33 cellular contexts compared by ENCODE assay signal in the genomic region with DNA sequence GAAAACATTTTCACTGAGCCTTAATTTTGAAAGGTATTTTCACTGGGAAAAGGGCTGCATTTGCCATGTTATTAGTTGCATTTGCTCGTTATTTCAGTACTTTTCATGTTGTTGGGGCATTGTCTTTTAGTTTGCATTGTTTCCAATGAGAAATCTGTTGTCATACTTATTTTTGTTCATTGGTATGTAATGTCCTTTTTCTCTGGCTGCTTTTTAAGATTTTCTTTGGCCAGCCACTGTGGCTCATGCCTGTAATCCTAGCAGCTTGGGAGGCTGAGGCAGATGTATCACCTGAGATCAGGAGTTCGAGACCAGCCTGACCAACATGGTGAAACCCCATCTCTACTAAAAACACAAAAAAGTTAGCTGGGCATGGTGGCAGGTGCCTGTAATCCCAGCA.
A peak's percentile ranks its signal among the peaks of the same experiment; 100 is the strongest.
DNase-seq lines count a peak whose midpoint lies in the region; ATAC-seq, FAIRE-seq and TF ChIP-seq lines count a peak whose summit lies in the region.
"Had no signal": no experiment of that assay in that cellular context is flagged by ENCODE, and none has a peak within 500 bp of the region (broad histone marks: within the 10 kb centered on the region; RNA-seq: fewer than 3 reads in every experiment).

No MANE protein-coding gene starts in this region.

- no peak for TF ChIP-seq POLR2A in HepG2 (IDR thresholded peaks at IDR 0.05; ENCODE audit: insufficient read depth in 1 of 2, low read depth in 2 of 2, low read length in 2 of 2)
- no peak for TF ChIP-seq POLR2A in right lobe of liver (IDR thresholded peaks at IDR 0.05)

- 53% methylated on average over 2 of the region's 2 CpGs for WGBS in HepG2 (ENCODE audit: low lambda C conversion rate)
- WGBS in right lobe of liver (ENCODE audit: insufficient coverage, low coverage, low lambda C conversion rate, missing lambda C conversion rate), result 58% methylated on average over 2 of the region's 2 CpGs

- no peak for TF ChIP-seq CTCF in HepG2 (CRISPR knock-in tag; IDR thresholded peaks at IDR 0.05)
- TF ChIP-seq CTCF in right lobe of liver (IDR thresholded peaks at IDR 0.05), result no peak
- TF ChIP-seq CTCF in WTC11 (IDR thresholded peaks at IDR 0.05), result no peak

- TF ChIP-seq EP300 in HepG2 (IDR thresholded peaks at IDR 0.05; ENCODE audit: low read depth in 2 of 2, low read length in 2 of 2), result no peak
- TF ChIP-seq EP300 in HepG2 (CRISPR knock-in tag; IDR thresholded peaks at IDR 0.05; ENCODE audit: borderline replicate concordance), result no peak

- POLR2A ChIA-PET in HepG2 (lab: Yijun Ruan, JAX), result no interaction called here
- POLR2A ChIA-PET in WTC11 (lab: Charles Lee), result no interaction called here

- BruUV-seq in HepG2 (replicated peaks; lab: Mats Ljungman, UMichigan), result no TSS peak

- H2AFZ ChIP-seq in HepG2 (ENCODE audit: low read length), result no peak overlapping the region

- ATAC-seq in HepG2 (no peak), right lobe of liver (no peak), WTC11 (no peak)
- ATAC-seq in activated T-cell treated with anti-CD3 and anti-CD28 coated beads, Interleukin-2, amount 50 U/mL, for 72 hours (replicated peaks in 1 of 2), result no peak
- ATAC-seq: A549; CD8-positive, alpha-beta T cell had no signal

- no peak for FAIRE-seq in HepG2 (lab: Jason Lieb, UNC)
- FAIRE-seq: A204.1, A549, D721Med had no signal

- peaks cover 22% of the 10 kb centered on the region for H3K9me3 Mint-ChIP-seq in WTC11
- H3K9me3 Mint-ChIP-seq in activated T-cell treated with anti-CD3 and anti-CD28 coated beads, Interleukin-2, amount 50 U/mL, for 72 hours, result peaks cover 2% of the 10 kb centered on the region in 2 donors

- intact Hi-C loops in HepG2 (cut with micrococcal nuclease; ENCODE audit: unreplicated experiment) (no loop called here), right lobe of liver (cut with DNase I) (no loop called here)

- H3K27ac Mint-ChIP-seq in WTC11, result no peak overlapping the region
- H3K27ac Mint-ChIP-seq in activated T-cell treated with anti-CD3 and anti-CD28 coated beads, Interleukin-2, amount 50 U/mL, for 72 hours, result no peak overlapping the region
- H3K27ac Mint-ChIP-seq: B cell; CD14-positive monocyte; CD4-positive, alpha-beta T cell; CD4-positive, CD25-positive, alpha-beta regulatory T cell; CD8-positive, alpha-beta memory T cell; CD8-positive, alpha-beta T cell had no signal

- CTCF ChIA-PET in HepG2 (lab: Yijun Ruan, JAX; ENCODE audit: low intra/inter-chr PET ratio, low total read pairs) (no interaction called here), WTC11 (lab: Charles Lee) (no interaction called here)

- no peak overlapping the region for H3K4me3 Mint-ChIP-seq in WTC11
- H3K4me3 Mint-ChIP-seq in activated T-cell treated with anti-CD3 and anti-CD28 coated beads, Interleukin-2, amount 50 U/mL, for 72 hours, result no peak overlapping the region
- H3K4me3 Mint-ChIP-seq: B cell; CD14-positive monocyte; CD4-positive, alpha-beta memory T cell; CD4-positive, alpha-beta T cell; CD4-positive, CD25-positive, alpha-beta regulatory T cell; CD8-positive, alpha-beta memory T cell; CD8-positive, alpha-beta T cell had no signal

- no peak overlapping the region for H3K9ac ChIP-seq in HepG2 (ENCODE audit: insufficient read depth, low read depth, low read length)
- H3K9ac ChIP-seq: BLaER1; BLaER1 treated with 17β-estradiol and CSF1 and Interleukin-3, amounts not matched to agents 10 nM and 100 nM had no signal

- no peak overlapping the region for H3K4me3 ChIP-seq in HepG2 (replicated peaks in 1 of 3; ENCODE audit: insufficient read depth in 1 of 3, low read depth in 2 of 3, low read length in 3 of 3)
- H3K4me3 ChIP-seq in right lobe of liver, result no peak overlapping the region
- H3K4me3 ChIP-seq: A549; BLaER1; BLaER1 treated with 17β-estradiol and CSF1 and Interleukin-3, amounts not matched to agents 10 nM and 100 nM had no signal

- no peak overlapping the region for H3K4me2 ChIP-seq in HepG2 (ENCODE audit: low read depth, low read length)
- H3K4me2 ChIP-seq: A549; BLaER1; BLaER1 treated with 17β-estradiol and CSF1 and Interleukin-3, amounts not matched to agents 10 nM and 100 nM had no signal

- in situ Hi-C loops in HepG2 (cut with HindIII; ENCODE audit: extremely low pct_ligation_motif_present, low pct_unique_long_range_greater_than_20kb), result no loop called here

- no peak for DNase-seq in HepG2 (ENCODE audit: low spot score)
- DNase-seq in right lobe of liver, result no peak
- DNase-seq in WTC11 (ENCODE audit: low spot score), result no peak
- no peak for DNase-seq in activated T-cell treated with anti-CD3 and anti-CD28 coated beads, Interleukin-2, amount 50 U/mL, for 72 hours
- DNase-seq: 8988T; ACHN; AML-193; BE2C; C1 segment of cervical spinal cord; Caco-2; Calu3; CD4-positive, alpha-beta memory T cell; CD4-positive, alpha-beta T cell; CD4-positive, CD25-positive, alpha-beta regulatory T cell; CD8-positive, alpha-beta memory T cell; CD8-positive, alpha-beta T cell; COR-L47; DMS 273 treated with DMSO at 0.1 percent for 48 hours; DMS153; DMS53; DMS79; DMS79 treated with DMSO at 0.1 percent for 48 hours; DND-41; EL had no signal

- H3K36me3 Mint-ChIP-seq in WTC11, result 0 out of 2 replicates have a peak, but pooled peaks cover 3% of the 10 kb centered on the region
- no peaks in the 10 kb centered on the region for H3K36me3 Mint-ChIP-seq in activated T-cell treated with anti-CD3 and anti-CD28 coated beads, Interleukin-2, amount 50 U/mL, for 72 hours (ENCODE audit: insufficient read depth in 2 of 2)
- H3K36me3 Mint-ChIP-seq: CD14-positive monocyte; CD4-positive, alpha-beta memory T cell; CD4-positive, CD25-positive, alpha-beta regulatory T cell; CD8-positive, alpha-beta memory T cell; CD8-positive, alpha-beta T cell had no signal

- H3K4me1 Mint-ChIP-seq in WTC11, result peaks cover 5% of the 10 kb centered on the region; the same call in 1 of the 2 replicates
- H3K4me1 Mint-ChIP-seq in activated T-cell treated with anti-CD3 and anti-CD28 coated beads, Interleukin-2, amount 50 U/mL, for 72 hours (ENCODE audit: low read depth), result no peaks in the 10 kb centered on the region
- H3K4me1 Mint-ChIP-seq: B cell; CD14-positive monocyte; CD4-positive, alpha-beta memory T cell; CD4-positive, CD25-positive, alpha-beta regulatory T cell; CD8-positive, alpha-beta memory T cell had no signal

- H3K4me1 ChIP-seq in HepG2 (ENCODE audit: insufficient read depth, low read length) (no peaks in the 10 kb centered on the region), right lobe of liver (no peaks in the 10 kb centered on the region)
- H3K4me1 ChIP-seq: A549; BE2C; BLaER1; BLaER1 treated with 17β-estradiol and CSF1 and Interleukin-3, amounts not matched to agents 10 nM and 100 nM; Caco-2 had no signal

- no peaks in the 10 kb centered on the region for H3K36me3 ChIP-seq in HepG2 (replicated peaks in 1 of 2; ENCODE audit: control insufficient read depth in 1 of 2, insufficient read depth in 2 of 2, low read length in 2 of 2)
- no peaks in the 10 kb centered on the region for H3K36me3 ChIP-seq in right lobe of liver
- H3K36me3 ChIP-seq: BE2C; BLaER1; BLaER1 treated with 17β-estradiol and CSF1 and Interleukin-3, amounts not matched to agents 10 nM and 100 nM had no signal

- H3K27me3 Mint-ChIP-seq in WTC11 (ENCODE audit: low read depth), result no peaks in the 10 kb centered on the region
- no peaks in the 10 kb centered on the region for H3K27me3 Mint-ChIP-seq in activated T-cell treated with anti-CD3 and anti-CD28 coated beads, Interleukin-2, amount 50 U/mL, for 72 hours (ENCODE audit: low read depth)
- H3K27me3 Mint-ChIP-seq: B cell; CD4-positive, alpha-beta memory T cell; CD4-positive, alpha-beta T cell; CD4-positive, CD25-positive, alpha-beta regulatory T cell; CD8-positive, alpha-beta memory T cell had no signal

- H4K20me1 ChIP-seq in HepG2 (ENCODE audit: insufficient read depth, low read length), result no peaks in the 10 kb centered on the region
- H4K20me1 ChIP-seq: BLaER1; BLaER1 treated with 17β-estradiol and CSF1 and Interleukin-3, amounts not matched to agents 10 nM and 100 nM had no signal

- H3K27me3 ChIP-seq in HepG2 (ENCODE audit: control insufficient read depth in 1 of 2, insufficient read depth in 2 of 2, low read length in 2 of 2), result no peaks in the 10 kb centered on the region
- H3K27me3 ChIP-seq in right lobe of liver, result no peaks in the 10 kb centered on the region
- H3K27me3 ChIP-seq: BE2C; BLaER1; BLaER1 treated with 17β-estradiol and CSF1 and Interleukin-3, amounts not matched to agents 10 nM and 100 nM had no signal

- TF ChIP-seq RAD21 in HepG2 (CRISPR knock-in tag; IDR thresholded peaks at IDR 0.05), result no peak

- H3K27ac ChIP-seq in HepG2 (ENCODE audit: extremely low read length, insufficient read depth, low read length) (no peak overlapping the region), right lobe of liver (no peak overlapping the region)
- H3K27ac ChIP-seq: 22Rv1; A549; BLaER1; BLaER1 treated with 17β-estradiol and CSF1 and Interleukin-3, amounts not matched to agents 10 nM and 100 nM; C4-2B had no signal

- no peaks in the 10 kb centered on the region for H3K79me2 ChIP-seq in HepG2 (ENCODE audit: insufficient read depth, low read length)

- H3K9me3 ChIP-seq in HepG2 (ENCODE audit: low read length) (no peaks in the 10 kb centered on the region), right lobe of liver (no peaks in the 10 kb centered on the region)
- H3K9me3 ChIP-seq: BE2C, BLaER1, Caco-2 had no signal

TF ChIP-seq in HepG2, 621 proteins besides CTCF, POLR2A, EP300 and RAD21 (continues in another document):
- TF ChIP-seq ZNF562 (CRISPR knock-in tag; IDR thresholded peaks at IDR 0.05; ENCODE audit: borderline replicate concordance) (no peak), ZSCAN31 (CRISPR knock-in tag; IDR thresholded peaks at IDR 0.05; ENCODE audit: low read depth) (no peak), HHEX (CRISPR knock-in tag; IDR thresholded peaks at IDR 0.05) (no peak), MYNN (CRISPR knock-in tag; IDR thresholded peaks at IDR 0.05; ENCODE audit: low read depth) (no peak)

TF ChIP-seq in WTC11, 78 proteins besides CTCF, POLR2A, EP300 and RAD21:
- no peak for TF ChIP-seq NR1H2 (CRISPR knock-in tag; IDR thresholded peaks at IDR 0.05)
- TF ChIP-seq ZNF317 (CRISPR knock-in tag; IDR thresholded peaks at IDR 0.05; ENCODE audit: borderline replicate concordance, low read depth), result peak; percentile 66; the same call in 1 of the 2 replicates
TF ChIP-seq in WTC11: peak in this region for 1.

Comparison
In these comparisons a context has a peak if more than half of its experiments do, and no peak if none do; other contexts are left out.
1. Of the 50 proteins assayed by ChIP-seq in both HepG2 and WTC11: peak only in HepG2: none; only in WTC11: none; in both: ZNF317; in neither: 49.